19 cellular contexts compared by ENCODE assay signal in genomic region chr5:77909237-77909636, GRCh38.
"Had no signal": no experiment of that assay in that cellular context is flagged by ENCODE, and none has a peak within 500 bp of the region (broad histone marks: within the 10 kb centered on the region; RNA-seq: fewer than 3 reads in every experiment).

No MANE protein-coding gene starts in this region.

- H3K4me3 Mint-ChIP-seq: mesothelial cell of epicardium; naive B cell; naive thymus-derived CD8-positive, alpha-beta T cell had no signal

- H3K4me3 ChIP-seq: coronary artery, dorsolateral prefrontal cortex, esophagus muscularis mucosa, gastroesophageal sphincter, heart left ventricle, left lung, lower lobe of right lung, mucosa of descending colon had no signal

- H3K36me3 Mint-ChIP-seq: mesothelial cell of epicardium had no signal

- H3K36me3 ChIP-seq: esophagus muscularis mucosa, gastroesophageal sphincter, heart left ventricle, left lung, lower lobe of right lung had no signal

- H3K27ac Mint-ChIP-seq: mesothelial cell of epicardium; naive B cell; naive thymus-derived CD8-positive, alpha-beta T cell had no signal

- H3K9me3 ChIP-seq: left lung, lower lobe of right lung, mucosa of descending colon had no signal

- H3K27me3 ChIP-seq: esophagus muscularis mucosa had no signal

- H3K4me1 ChIP-seq: esophagus muscularis mucosa, foreskin keratinocyte, gastroesophageal sphincter, heart left ventricle, left lung, lower lobe of right lung had no signal

- ATAC-seq: foreskin keratinocyte; gastroesophageal sphincter; heart left ventricle; left cardiac atrium; left lung; left ventricle myocardium superior; lower lobe of right lung; mucosa of descending colon; naive thymus-derived CD8-positive, alpha-beta T cell had no signal

- H3K4me1 Mint-ChIP-seq: mesothelial cell of epicardium, naive B cell had no signal

- H3K27ac ChIP-seq: coronary artery, dorsolateral prefrontal cortex, esophagus muscularis mucosa, foreskin keratinocyte, gastroesophageal sphincter, heart left ventricle, left lung, lower lobe of right lung had no signal

- DNase-seq: dermis blood vessel endothelial cell; dorsolateral prefrontal cortex; effector CD4-positive, alpha-beta T cell; effector memory CD4-positive, alpha-beta T cell; foreskin keratinocyte; heart left ventricle; hippocampal formation; left cardiac atrium; left lung; left ventricle myocardium superior; lower lobe of right lung; mesenchymal stem cell; mucosa of descending colon; naive B cell; naive thymus-derived CD8-positive, alpha-beta T cell had no signal
